Comparison of ENCODE assay signal across 10 cellular contexts in the genomic region with DNA sequence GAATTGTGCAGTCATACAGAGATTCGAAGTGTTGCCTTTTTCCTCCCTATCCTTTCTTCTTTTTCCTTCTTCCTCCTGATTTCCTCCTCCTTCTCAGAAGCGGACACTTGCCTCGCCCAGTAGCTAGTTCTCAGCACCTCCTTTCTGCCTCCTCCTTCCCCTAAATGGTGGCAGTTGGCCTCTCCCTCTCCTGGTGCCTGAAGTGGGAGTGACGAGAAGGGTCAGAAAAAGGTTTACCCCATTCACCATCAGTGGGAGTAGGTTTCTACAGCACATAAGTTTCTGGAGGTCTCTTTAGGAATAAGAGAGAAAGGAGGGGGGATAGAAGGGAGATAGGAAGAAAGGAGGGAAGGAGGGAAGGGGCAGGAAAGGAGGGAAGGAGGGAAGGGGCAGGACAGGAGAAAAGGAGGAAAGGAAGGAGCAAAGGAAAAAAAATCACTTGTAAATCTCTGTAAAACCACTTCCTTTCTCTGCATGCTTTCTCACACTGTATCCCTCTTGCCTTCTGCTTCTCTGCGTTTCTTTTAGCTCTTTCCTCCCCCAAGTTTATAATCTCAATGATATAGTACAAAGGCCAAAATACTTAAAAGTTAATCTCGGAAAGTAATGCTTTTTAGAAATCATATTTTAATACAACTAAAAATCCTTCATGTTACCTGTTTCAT. TPM values are rescaled to one million over a fixed set of nuclear protein-coding genes. Genes with fewer than 3 reads are reported as not detected.
DNase-seq lines count a peak whose midpoint lies in the region; ATAC-seq, FAIRE-seq and TF ChIP-seq lines count a peak whose summit lies in the region.
"Had no signal": no experiment of that assay in that cellular context is flagged by ENCODE, and none has a peak within 500 bp of the region (broad histone marks: within the 10 kb centered on the region; RNA-seq: fewer than 3 reads in every experiment).

No MANE protein-coding gene starts in this region.

- H3K4me3 ChIP-seq in endothelial cell of umbilical vein (replicated peaks in 1 of 3; ENCODE audit: insufficient read depth in 1 of 3, low read depth in 1 of 3, low read length in 3 of 3) (no peak overlapping the region), osteoblast (ENCODE audit: insufficient read depth, low read length) (no peak overlapping the region), A673 (ENCODE audit: low read depth, low read length, poor library complexity, severe bottlenecking) (no peak overlapping the region)

- H3K36me3 Mint-ChIP-seq in stimulated activated naive CD8-positive, alpha-beta T cell treated with anti-CD3 and anti-CD28 coated beads, Interleukin-15, Interleukin-2, amounts not matched to agents 100 ng/mL and 50 ng/mL, for 24 hours (ENCODE audit: low read depth), result no peaks in the 10 kb centered on the region

- TF ChIP-seq CTCF in endothelial cell of umbilical vein (IDR thresholded peaks at IDR 0.05; ENCODE audit: extremely low read depth in 1 of 2, insufficient read depth in 1 of 2, low read depth in 1 of 2, low read length in 2 of 2), result no peak
- no peak for TF ChIP-seq CTCF in osteoblast (IDR thresholded peaks at IDR 0.05; ENCODE audit: extremely low read depth, low read depth, low read length)
- TF ChIP-seq CTCF in A673 (conservative IDR thresholded peaks at IDR 0.05; ENCODE audit: low read depth, low read length), result no peak

- peaks cover 61% of the 10 kb centered on the region for H3K4me1 Mint-ChIP-seq in stimulated activated naive CD8-positive, alpha-beta T cell treated with anti-CD3 and anti-CD28 coated beads, Interleukin-15, Interleukin-2, amounts not matched to agents 100 ng/mL and 50 ng/mL, for 24 hours (ENCODE audit: low read depth)

- H2AFZ ChIP-seq in endothelial cell of umbilical vein (ENCODE audit: low read depth, low read length) (peak overlapping the region; percentile 67), osteoblast (ENCODE audit: low read length) (peak overlapping the region; percentile 73)

- DNase-seq in stimulated activated naive CD8-positive, alpha-beta T cell treated with anti-CD3 and anti-CD28 coated beads, Interleukin-15, Interleukin-2, amounts not matched to agents 100 U/mL and 50 U/mL, for 24 hours, result no peak
- DNase-seq in endothelial cell of umbilical vein (ENCODE audit: low read depth, low spot score), result no peak
- no peak for DNase-seq in osteoblast (ENCODE audit: insufficient read length, low spot score, missing footprints)
- no peak for DNase-seq in NCI-H1048 (lab: John Stamatoyannopoulos, UW)
- DNase-seq in OCI-M1 (lab: John Stamatoyannopoulos, UW), result no peak
- no peak for DNase-seq in EL
- DNase-seq in A673 (ENCODE audit: low spot score), result no peak
- DNase-seq: NCI-H748 treated with DMSO at 0.1 percent for 48 hours; stimulated activated CD8-positive, alpha-beta memory T cell treated with anti-CD3 and anti-CD28 coated beads, Interleukin-4, amount 100 ng/mL, for 48 hours had no signal

- dilution Hi-C loops in endothelial cell of umbilical vein (cut with MboI; ENCODE audit: extremely low pct_ligation_motif_present, low sequenced_read_pairs), result loop anchor here (25.0 kb wide), 1 partner anchor 388 kb away; no protein-coding TSS in a partner anchor

- FAIRE-seq in endothelial cell of umbilical vein (lab: Jason Lieb, UNC), result no peak

- intact Hi-C loops in endothelial cell of umbilical vein (cut with micrococcal nuclease), result no loop called here
- intact Hi-C loops in A673 (cut with micrococcal nuclease; ENCODE audit: unreplicated experiment), result loop anchor here (10.0 kb wide), 1 partner anchor 595 kb away; no protein-coding TSS in a partner anchor

- no peak for TF ChIP-seq POLR2A in endothelial cell of umbilical vein (IDR thresholded peaks at IDR 0.05; ENCODE audit: low read depth, low read length)

- POLR2A ChIA-PET in endothelial cell of umbilical vein (lab: Charles Lee), result no interaction called here
- POLR2A ChIA-PET in A673 (lab: Charles Lee; ENCODE audit: low non-redundant PET), result interaction anchor here (0.6 kb wide), 1 partner anchor 78 kb away, joined by 4 read pairs; no protein-coding TSS in a partner anchor

- H3K9ac ChIP-seq in endothelial cell of umbilical vein (replicated peaks; ENCODE audit: extremely low read depth, insufficient read depth, low read length), result no peak overlapping the region

- no peaks in the 10 kb centered on the region for H3K27me3 ChIP-seq in endothelial cell of umbilical vein (ENCODE audit: control insufficient read depth in 2 of 2, insufficient read depth in 2 of 2, low read length in 2 of 2)
- no peaks in the 10 kb centered on the region for H3K27me3 ChIP-seq in osteoblast (ENCODE audit: insufficient read depth, low read length)
- H3K27me3 ChIP-seq in A673 (replicated peaks; ENCODE audit: insufficient read depth, low read depth, low read length, poor library complexity), result no peaks in the 10 kb centered on the region

- no peak overlapping the region for H3K4me2 ChIP-seq in endothelial cell of umbilical vein (ENCODE audit: insufficient read depth, low read length)
- no peak overlapping the region for H3K4me2 ChIP-seq in osteoblast (ENCODE audit: insufficient read depth, low read length)

- peak overlapping the region; percentile 66 for H3K27ac Mint-ChIP-seq in stimulated activated naive CD8-positive, alpha-beta T cell treated with anti-CD3 and anti-CD28 coated beads, Interleukin-15, Interleukin-2, amounts not matched to agents 100 ng/mL and 50 ng/mL, for 24 hours

- H3K9me1 ChIP-seq in endothelial cell of umbilical vein (replicated peaks; ENCODE audit: control insufficient read depth, extremely low read depth, insufficient read depth, low read length), result no peaks in the 10 kb centered on the region

- H3K4me1 ChIP-seq in endothelial cell of umbilical vein (ENCODE audit: control insufficient read depth, extremely low read depth, insufficient read depth, low read length) (peaks cover 23% of the 10 kb centered on the region), osteoblast (ENCODE audit: insufficient read depth, low read length) (peaks cover 21% of the 10 kb centered on the region), A673 (ENCODE audit: insufficient read depth, low read length, poor library complexity, severe bottlenecking) (peaks cover 21% of the 10 kb centered on the region)

- BruUV-seq in endothelial cell of umbilical vein (replicated peaks; lab: Mats Ljungman, UMichigan) (no TSS peak), A673 (replicated peaks; lab: Mats Ljungman, UMichigan) (no TSS peak)

- no peaks in the 10 kb centered on the region for H3K36me3 ChIP-seq in endothelial cell of umbilical vein (ENCODE audit: control insufficient read depth in 2 of 2, extremely low read depth in 1 of 2, insufficient read depth in 2 of 2, low read length in 2 of 2)
- no peaks in the 10 kb centered on the region for H3K36me3 ChIP-seq in osteoblast (ENCODE audit: insufficient read depth, low read length)
- H3K36me3 ChIP-seq in A673 (ENCODE audit: insufficient read depth, low read length, poor library complexity, severe bottlenecking), result no peaks in the 10 kb centered on the region

- CTCF ChIA-PET in endothelial cell of umbilical vein (lab: Charles Lee) (interaction anchor here (0.9 to 6.1 kb wide), 62 partner anchors 9 to 600 kb away, joined by 3 to 142 read pairs (median 5); a partner anchor contains a TSS), A673 (lab: Charles Lee) (interaction anchor here (0.5 to 2.4 kb wide), 8 partner anchors 41 to 949 kb away, joined by 3 to 20 read pairs (median 4); no protein-coding TSS in a partner anchor)

- H3K4me3 Mint-ChIP-seq in stimulated activated naive CD8-positive, alpha-beta T cell treated with anti-CD3 and anti-CD28 coated beads, Interleukin-15, Interleukin-2, amounts not matched to agents 100 ng/mL and 50 ng/mL, for 24 hours, result no peak overlapping the region

- no peaks in the 10 kb centered on the region for H3K9me3 Mint-ChIP-seq in stimulated activated naive CD8-positive, alpha-beta T cell treated with anti-CD3 and anti-CD28 coated beads, Interleukin-15, Interleukin-2, amounts not matched to agents 100 ng/mL and 50 ng/mL, for 24 hours

- H4K20me1 ChIP-seq in endothelial cell of umbilical vein (replicated peaks; ENCODE audit: control insufficient read depth, extremely low read depth, insufficient read depth, low read length), result no peaks in the 10 kb centered on the region
- H4K20me1 ChIP-seq in osteoblast (ENCODE audit: insufficient read depth, low read length), result no peaks in the 10 kb centered on the region

- no peak for ATAC-seq in stimulated activated naive CD8-positive, alpha-beta T cell treated with anti-CD3 and anti-CD28 coated beads, Interleukin-15, Interleukin-2, amounts not matched to agents 100 U/mL and 50 U/mL, for 24 hours

- H3K9me3 ChIP-seq in endothelial cell of umbilical vein (replicated peaks; ENCODE audit: control insufficient read depth, insufficient read depth, low read length) (no peaks in the 10 kb centered on the region), osteoblast (ENCODE audit: low read depth, low read length) (no peaks in the 10 kb centered on the region), A673 (ENCODE audit: low read depth, low read length, poor library complexity, severe bottlenecking) (no peaks in the 10 kb centered on the region)

- no peaks in the 10 kb centered on the region for H3K27me3 Mint-ChIP-seq in stimulated activated naive CD8-positive, alpha-beta T cell treated with anti-CD3 and anti-CD28 coated beads, Interleukin-15, Interleukin-2, amounts not matched to agents 100 ng/mL and 50 ng/mL, for 24 hours

- H3K79me2 ChIP-seq in endothelial cell of umbilical vein (ENCODE audit: control insufficient read depth, insufficient read depth, low read length), result no peaks in the 10 kb centered on the region
- H3K79me2 ChIP-seq in osteoblast (ENCODE audit: insufficient read depth, low read length), result no peaks in the 10 kb centered on the region

- H3K27ac ChIP-seq in endothelial cell of umbilical vein (ENCODE audit: insufficient read depth, low read depth, low read length), result no peak overlapping the region
- no peak overlapping the region for H3K27ac ChIP-seq in osteoblast (ENCODE audit: low read depth, low read length)
- H3K27ac ChIP-seq in A673 (ENCODE audit: low read depth, low read length, poor library complexity, severe bottlenecking), result no peak overlapping the region

RNA-seq across cellular contexts. Expression of a gene that starts 20.3 kb away (rescaled TPM):
- total RNA-seq in endothelial cell of umbilical vein (not detected in 2 replicates), osteoblast (not detected in 2 replicates), A673 (2021) (not detected in 2 replicates)
- not detected in 2 replicates for polyA plus RNA-seq in endothelial cell of umbilical vein
- polyA plus RNA-seq in endothelial cell of umbilical vein (2011; cell fraction: cytosol; rRNA removed), result not detected in 2 replicates
- not detected in 2 replicates for polyA plus RNA-seq in endothelial cell of umbilical vein (2011; cell fraction: nucleus; rRNA removed)
- not detected in 2 replicates for polyA plus RNA-seq in endothelial cell of umbilical vein (2012)
- not detected in 2 replicates for polyA minus RNA-seq in endothelial cell of umbilical vein
- not detected for polyA minus RNA-seq in endothelial cell of umbilical vein (2011; cell fraction: cytosol; rRNA and poly(A)+ RNA removed)
- not detected in 2 replicates for polyA minus RNA-seq in endothelial cell of umbilical vein (2011; cell fraction: nucleus; rRNA and poly(A)+ RNA removed)

RNA-seq across cellular contexts. Expression of a gene that starts 43.7 kb away (rescaled TPM):
- total RNA-seq in endothelial cell of umbilical vein, result 15.9 and 16.1 TPM in 2 replicates
- polyA plus RNA-seq in endothelial cell of umbilical vein, result 23.6 and 25.8 TPM in 2 replicates
- polyA plus RNA-seq in endothelial cell of umbilical vein (2011; cell fraction: cytosol; rRNA removed), result 17.3 TPM in 2 replicates
- 10.3 and 14.0 TPM in 2 replicates for polyA plus RNA-seq in endothelial cell of umbilical vein (2011; cell fraction: nucleus; rRNA removed)
- 13.9 and 18.1 TPM in 2 replicates for polyA plus RNA-seq in endothelial cell of umbilical vein (2012)
- polyA minus RNA-seq in endothelial cell of umbilical vein, result 26.8 and 28.2 TPM in 2 replicates
- 18.7 TPM for polyA minus RNA-seq in endothelial cell of umbilical vein (2011; cell fraction: cytosol; rRNA and poly(A)+ RNA removed)
- polyA minus RNA-seq in endothelial cell of umbilical vein (2011; cell fraction: nucleus; rRNA and poly(A)+ RNA removed), result 10.3 and 13.6 TPM in 2 replicates
- total RNA-seq in osteoblast, result 19.7 and 22.4 TPM in 2 replicates
- 21.0 and 23.6 TPM in 2 replicates for total RNA-seq in A673 (2021)
